ENCODE assay signal across 1 cellular context in the genomic region with DNA sequence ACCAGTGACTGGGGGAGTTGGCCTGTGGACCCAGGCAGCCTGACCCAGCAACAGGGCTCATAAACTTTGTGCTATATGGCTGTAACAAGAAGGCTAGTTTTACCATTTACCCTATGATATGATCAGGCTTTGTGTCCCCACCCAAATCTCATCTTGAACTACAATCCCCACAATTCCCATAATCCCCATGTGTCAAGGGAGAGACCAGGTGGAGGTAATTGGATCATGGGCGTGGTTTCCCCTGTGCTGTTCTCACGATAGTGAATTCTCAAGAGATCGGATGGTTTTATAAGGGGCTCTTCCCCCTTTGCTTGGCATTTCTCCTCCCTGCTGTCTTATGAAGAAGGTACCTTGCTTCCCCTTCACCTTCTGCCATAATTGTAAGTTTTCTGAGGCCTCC.
A peak's percentile ranks its signal among the peaks of the same experiment; 100 is the strongest.
TF ChIP-seq lines count a peak whose summit lies in the region.

No MANE protein-coding gene starts in this region.

TF ChIP-seq in H1, 55 proteins besides CTCF, POLR2A, EP300 and RAD21:
- TF ChIP-seq CHD2 (IDR thresholded peaks at IDR 0.05; ENCODE audit: low read length) = peak; percentile 69
- TF ChIP-seq, protein P1, sequence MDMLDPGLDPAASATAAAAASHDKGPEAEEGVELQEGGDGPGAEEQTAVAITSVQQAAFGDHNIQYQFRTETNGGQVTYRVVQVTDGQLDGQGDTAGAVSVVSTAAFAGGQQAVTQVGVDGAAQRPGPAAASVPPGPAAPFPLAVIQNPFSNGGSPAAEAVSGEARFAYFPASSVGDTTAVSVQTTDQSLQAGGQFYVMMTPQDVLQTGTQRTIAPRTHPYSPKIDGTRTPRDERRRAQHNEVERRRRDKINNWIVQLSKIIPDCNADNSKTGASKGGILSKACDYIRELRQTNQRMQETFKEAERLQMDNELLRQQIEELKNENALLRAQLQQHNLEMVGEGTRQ (IDR thresholded peaks at IDR 0.05; ENCODE audit: low read length) = peak; percentile 36; the same call in 1 of the 2 replicates
- TF ChIP-seq SAP30 (IDR thresholded peaks at IDR 0.05; ENCODE audit: insufficient read depth, insufficient replicate concordance, low read length) = no peak
- no peak for TF ChIP-seq JUND (IDR thresholded peaks at IDR 0.05; ENCODE audit: low read length)
- peak; percentile 58 for TF ChIP-seq SIX5 (IDR thresholded peaks at IDR 0.05; ENCODE audit: low read depth, low read length)
- no peak for TF ChIP-seq HDAC2 (IDR thresholded peaks at IDR 0.05; ENCODE audit: borderline replicate concordance in 1 of 2, low read depth in 2 of 2, low read length in 2 of 2)
TF ChIP-seq in H1: peak in this region for 3.
